ENCODE assay signal across 15 cellular contexts in the genomic region with DNA sequence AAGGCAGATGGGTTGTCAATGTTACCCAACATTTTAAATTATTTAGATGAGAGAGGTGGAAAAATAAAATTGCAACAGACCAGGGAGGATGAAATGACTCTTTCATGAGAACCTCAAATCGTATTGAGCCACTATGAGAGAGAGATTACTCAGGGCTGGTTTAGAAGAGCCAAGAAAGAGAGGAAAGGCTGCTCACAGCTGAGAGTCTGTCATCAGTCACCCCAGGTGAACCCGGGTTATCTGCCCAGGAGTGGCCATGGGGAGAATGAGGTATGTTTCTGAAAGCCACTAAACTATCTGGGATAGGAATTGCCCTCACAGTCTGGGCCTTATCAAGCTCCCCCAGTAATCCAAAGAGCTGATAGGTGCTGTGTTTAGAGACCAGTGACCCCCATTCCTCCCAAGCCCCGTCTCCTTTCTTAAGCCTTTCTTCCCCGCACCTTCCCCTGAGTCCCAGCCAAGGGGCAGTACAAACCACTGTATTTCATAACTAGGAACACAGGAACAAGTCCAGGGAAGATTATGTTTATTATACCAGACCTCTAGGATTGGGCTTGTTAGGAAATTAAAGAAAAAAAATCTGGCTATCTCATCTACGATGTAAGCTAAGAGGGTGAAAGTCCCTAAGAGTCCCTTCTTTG.
A peak's percentile ranks its signal among the peaks of the same experiment; 100 is the strongest.
DNase-seq lines count a peak whose midpoint lies in the region; ATAC-seq and TF ChIP-seq lines count a peak whose summit lies in the region.
"Had no signal": no experiment of that assay in that cellular context is flagged by ENCODE, and none has a peak within 500 bp of the region (broad histone marks: within the 10 kb centered on the region; RNA-seq: fewer than 3 reads in every experiment).

No MANE protein-coding gene starts in this region.

- ATAC-seq in body of pancreas (peak; percentile 83), GM18868 (IDR thresholded peaks at IDR 0.05; ENCODE audit: unreplicated experiment) (no peak), HG02938 (IDR thresholded peaks at IDR 0.05; ENCODE audit: unreplicated experiment) (no peak)
- ATAC-seq: Panc1, sciatic nerve had no signal

- peaks cover 12% of the 10 kb centered on the region for H3K4me1 ChIP-seq in body of pancreas
- no peaks in the 10 kb centered on the region for H3K4me1 ChIP-seq in hepatocyte (ENCODE audit: insufficient read depth)

- no peak overlapping the region for H3K4me2 ChIP-seq in hepatocyte

- 33 to 44% methylated on average over 5 of the region's 5 CpGs for WGBS in body of pancreas, 2 donors
- WGBS in hepatocyte (ENCODE audit: low lambda C conversion rate, missing lambda C conversion rate): 78% methylated on average over 5 of the region's 5 CpGs

- intact Hi-C loops in body of pancreas (cut with DNase I) (no loop called here), posterior cingulate gyrus (cut with DNase I) (no loop called here)

- no peaks in the 10 kb centered on the region for H3K79me2 ChIP-seq in hepatocyte

- TF ChIP-seq CTCF in body of pancreas (IDR thresholded peaks at IDR 0.05) (no peak), hepatocyte (IDR thresholded peaks at IDR 0.05; ENCODE audit: poor library complexity) (no peak)

- H3K9me3 ChIP-seq in body of pancreas (no peaks in the 10 kb centered on the region), hepatocyte (ENCODE audit: low read depth) (no peaks in the 10 kb centered on the region)

- no peaks in the 10 kb centered on the region for H3K27me3 ChIP-seq in body of pancreas
- no peaks in the 10 kb centered on the region for H3K27me3 ChIP-seq in hepatocyte

- H4K20me1 ChIP-seq in hepatocyte (ENCODE audit: insufficient read depth, poor library complexity, severe bottlenecking): no peaks in the 10 kb centered on the region

- no peak overlapping the region for H3K4me3 ChIP-seq in body of pancreas
- H3K4me3 ChIP-seq in hepatocyte: no peak overlapping the region

- TF ChIP-seq POLR2A in body of pancreas (IDR thresholded peaks at IDR 0.05): no peak

- no peak overlapping the region for H2AFZ ChIP-seq in hepatocyte

- DNase-seq in AG08395 (ENCODE audit: low spot score) (peak; percentile 35), GM04504 (ENCODE audit: low read depth) (peak; percentile 57), body of pancreas (peak in 3 of 4 donors; percentile 41 to 54 (median 45)), hepatocyte (ENCODE audit: low spot score) (peak; percentile 23), dedifferentiated amniotic fluid mesenchymal stem cell (ENCODE audit: extremely low spot score) (no peak), posterior cingulate gyrus (no peak)
- DNase-seq: activated naive CD4-positive, alpha-beta T cell treated with Interleukin-2 at 50 U/mL for 16 hours; HFFc6; kidney; MV-4-11; NCI-H226 had no signal

- H3K36me3 ChIP-seq in body of pancreas (replicated peaks in 1 of 2; ENCODE audit: insufficient read depth in 1 of 2, low read depth in 2 of 2) (no peaks in the 10 kb centered on the region), hepatocyte (replicated peaks; ENCODE audit: insufficient read depth, low read depth) (no peaks in the 10 kb centered on the region)

- no peaks in the 10 kb centered on the region for H3K9me2 ChIP-seq in hepatocyte (replicated peaks; ENCODE audit: insufficient read depth)

- peak overlapping the region in 2 of 4 donors; percentile 19 to 47 for H3K27ac ChIP-seq in body of pancreas
- H3K27ac ChIP-seq in hepatocyte: no peak overlapping the region

Comparison
In these comparisons a context has a peak if more than half of its experiments do, and no peak if none do; other contexts are left out.
1. DNase-seq: peak in AG08395 (single experiment), GM04504 (single experiment), body of pancreas (3 of 4) and hepatocyte (single experiment); none in dedifferentiated amniotic fluid mesenchymal stem cell (single experiment) and posterior cingulate gyrus (0 of 10).